ENCODE assay signal across 15 cellular contexts in the genomic region with DNA sequence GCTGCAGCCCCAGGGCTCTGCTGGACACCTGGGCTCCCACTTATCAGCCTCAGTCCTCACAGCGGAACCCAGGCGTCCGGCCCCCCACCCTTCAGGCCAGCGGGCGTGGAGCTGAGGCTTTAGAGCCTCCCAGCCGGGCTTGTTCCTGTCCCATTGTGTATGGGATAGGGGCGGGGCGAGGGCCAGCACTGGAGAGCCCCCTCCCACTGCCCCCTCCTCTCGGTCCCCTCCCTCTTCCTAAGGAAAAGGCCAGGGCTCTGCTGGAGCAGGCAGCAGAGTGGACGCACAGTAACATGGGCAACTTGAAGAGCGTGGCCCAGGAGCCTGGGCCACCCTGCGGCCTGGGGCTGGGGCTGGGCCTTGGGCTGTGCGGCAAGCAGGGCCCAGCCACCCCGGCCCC. TPM values are rescaled to one million over a fixed set of nuclear protein-coding genes. Genes with fewer than 3 reads are reported as not detected.
DNase-seq lines count a peak whose midpoint lies in the region; ATAC-seq and TF ChIP-seq lines count a peak whose summit lies in the region.
"Had no signal": no experiment of that assay in that cellular context is flagged by ENCODE, and none has a peak within 500 bp of the region (broad histone marks: within the 10 kb centered on the region; RNA-seq: fewer than 3 reads in every experiment).

No MANE protein-coding gene starts in this region.

- peaks cover 51% of the 10 kb centered on the region for H3K4me1 Mint-ChIP-seq in nephron progenitor cell
- peaks cover 15% of the 10 kb centered on the region for H3K4me1 Mint-ChIP-seq in activated naive CD8-positive, alpha-beta T cell treated with anti-CD3 and anti-CD28 coated beads for 36 hours

- no peak for TF ChIP-seq POLR2A in body of pancreas (IDR thresholded peaks at IDR 0.05)

- H3K27ac Mint-ChIP-seq in nephron progenitor cell: no peak overlapping the region
- H3K27ac Mint-ChIP-seq in activated naive CD8-positive, alpha-beta T cell treated with anti-CD3 and anti-CD28 coated beads for 36 hours: no peak overlapping the region
- H3K27ac Mint-ChIP-seq: activated naive CD4-positive, alpha-beta T cell treated with anti-CD3 and anti-CD28 coated beads for 36 hours; B cell; stimulated activated memory B cell treated with anti-CD40 and anti-IgM and Interleukin-4, amounts not matched to agents 10 μg/mL and 1 μg/mL and 100 μg/mL, for 72 hours had no signal

- no peaks in the 10 kb centered on the region for H3K4me1 ChIP-seq in body of pancreas
- peaks cover 40% of the 10 kb centered on the region for H3K4me1 ChIP-seq in upper lobe of right lung

- H3K4me3 Mint-ChIP-seq in nephron progenitor cell: no peak overlapping the region
- H3K4me3 Mint-ChIP-seq in activated naive CD8-positive, alpha-beta T cell treated with anti-CD3 and anti-CD28 coated beads for 36 hours: no peak overlapping the region
- H3K4me3 Mint-ChIP-seq: activated naive CD4-positive, alpha-beta T cell treated with anti-CD3 and anti-CD28 coated beads for 36 hours; B cell; stimulated activated memory B cell treated with anti-CD40 and anti-IgM and Interleukin-4, amounts not matched to agents 10 μg/mL and 1 μg/mL and 100 μg/mL, for 72 hours had no signal

- TF ChIP-seq CTCF in body of pancreas (IDR thresholded peaks at IDR 0.05) (no peak), nephron progenitor cell (IDR thresholded peaks at IDR 0.05) (no peak), upper lobe of right lung (IDR thresholded peaks at IDR 0.05) (no peak)

- H3K9me3 ChIP-seq in body of pancreas (peaks cover 0 to 9% (median 0%) of the 10 kb centered on the region in 3 donors), upper lobe of right lung (no peaks in the 10 kb centered on the region)
- H3K9me3 ChIP-seq: neutrophil had no signal

- ATAC-seq in body of pancreas (peak; percentile 41), upper lobe of right lung (peak; percentile 33)

- no peaks in the 10 kb centered on the region for H3K27me3 ChIP-seq in body of pancreas
- no peaks in the 10 kb centered on the region for H3K27me3 ChIP-seq in upper lobe of right lung

- no peaks in the 10 kb centered on the region for H3K36me3 Mint-ChIP-seq in nephron progenitor cell (ENCODE audit: low read depth)
- H3K36me3 Mint-ChIP-seq in activated naive CD8-positive, alpha-beta T cell treated with anti-CD3 and anti-CD28 coated beads for 36 hours: peaks cover 2% of the 10 kb centered on the region

- H3K4me3 ChIP-seq in body of pancreas (no peak overlapping the region), upper lobe of right lung (peak overlapping the region; percentile 51)
- H3K4me3 ChIP-seq: smooth muscle cell had no signal

- DNase-seq in body of pancreas: no peak
- DNase-seq in cardiac septum (ENCODE audit: low spot score): peak; percentile 90
- DNase-seq in nephron progenitor cell: peak; percentile 40
- DNase-seq in upper lobe of right lung: no peak
- DNase-seq in activated naive CD8-positive, alpha-beta T cell treated with anti-CD3 and anti-CD28 coated beads for 36 hours: no peak
- no peak for DNase-seq in NCI-H345 treated with DMSO at 0.1 percent for 48 hours (lab: John Stamatoyannopoulos, UW; ENCODE audit: unreplicated experiment)
- no peak for DNase-seq in DMS53 (lab: John Stamatoyannopoulos, UW)
- DNase-seq: activated CD8-positive, alpha-beta memory T cell treated with anti-CD3 and anti-CD28 coated beads, Interleukin-2, amount 50 U/mL, for 48 hours; activated naive CD4-positive, alpha-beta T cell treated with anti-CD3 and anti-CD28 coated beads for 36 hours; KG1 had no signal

- H3K36me3 ChIP-seq in body of pancreas (replicated peaks in 1 of 2; ENCODE audit: insufficient read depth in 1 of 2, low read depth in 2 of 2) (no peaks in the 10 kb centered on the region), upper lobe of right lung (no peaks in the 10 kb centered on the region)
- H3K36me3 ChIP-seq: neutrophil had no signal

- peaks cover 11% of the 10 kb centered on the region for H3K9me3 Mint-ChIP-seq in nephron progenitor cell
- peaks cover 20% of the 10 kb centered on the region for H3K9me3 Mint-ChIP-seq in activated naive CD8-positive, alpha-beta T cell treated with anti-CD3 and anti-CD28 coated beads for 36 hours

- intact Hi-C loops in body of pancreas (cut with DNase I) (no loop called here), cardiac septum (cut with DNase I) (no loop called here), upper lobe of right lung (cut with DNase I) (no loop called here)

- peaks cover 10% of the 10 kb centered on the region for H3K27me3 Mint-ChIP-seq in nephron progenitor cell (ENCODE audit: low read depth, poor library complexity)
- H3K27me3 Mint-ChIP-seq in activated naive CD8-positive, alpha-beta T cell treated with anti-CD3 and anti-CD28 coated beads for 36 hours: peaks cover 1% of the 10 kb centered on the region

- peak overlapping the region in 2 of 4 donors; percentile 5 to 12 for H3K27ac ChIP-seq in body of pancreas
- H3K27ac ChIP-seq in upper lobe of right lung: peak overlapping the region; percentile 58
- H3K27ac ChIP-seq: neutrophil had no signal

- 73% methylated on average over 10 of the region's 14 CpGs; no CpG with 5 or more reads in 1 of the 2 donors for WGBS in body of pancreas, 2 donors

RNA-seq across cellular contexts. Expression of gene NOS3, which starts 2.7 kb away (rescaled TPM):
- 1 to 10 TPM; 4.9 to 7.6 TPM for total RNA-seq in body of pancreas
- total RNA-seq in cardiac septum: 26.5 TPM
- 42.9 TPM for total RNA-seq in upper lobe of right lung
- total RNA-seq in activated naive CD8-positive, alpha-beta T cell treated with anti-CD3 and anti-CD28 coated beads for 36 hours: 1 to 10 TPM; 5.8 to 6.1 TPM

RNA-seq across cellular contexts. Expression of gene KCNH2, which starts 15.4 kb away (rescaled TPM):
- total RNA-seq in body of pancreas: 1 to 10 TPM; 3.6 to 5.3 TPM
- total RNA-seq in cardiac septum: 61.9 TPM
- total RNA-seq in upper lobe of right lung: 3.6 TPM
- under 1 TPM; 0.22 to 0.45 TPM for total RNA-seq in activated naive CD8-positive, alpha-beta T cell treated with anti-CD3 and anti-CD28 coated beads for 36 hours

RNA-seq across cellular contexts. Expression of gene ATG9B, which starts 30.8 kb away (rescaled TPM):
- not detected for total RNA-seq in body of pancreas
- 0.13 TPM for total RNA-seq in cardiac septum
- 0.17 TPM for total RNA-seq in upper lobe of right lung
- total RNA-seq in activated naive CD8-positive, alpha-beta T cell treated with anti-CD3 and anti-CD28 coated beads for 36 hours: 10 to 100 TPM; 12.3 TPM
- total RNA-seq: mesenteric fat pad had no signal

RNA-seq across cellular contexts. Expression of gene ABCB8, which starts 34.7 kb away (rescaled TPM):
- total RNA-seq in body of pancreas (10 to 100 TPM in 1 of 2 donors, 1 to 10 TPM in 1; 8.8 to 39.6 TPM), cardiac septum (28.5 TPM), upper lobe of right lung (40.6 TPM)
- 10 to 100 TPM; 34.3 to 37.6 TPM for total RNA-seq in activated naive CD8-positive, alpha-beta T cell treated with anti-CD3 and anti-CD28 coated beads for 36 hours

RNA-seq across cellular contexts. Expression of gene ASIC3, which starts 54.8 kb away (rescaled TPM):
- total RNA-seq in body of pancreas (1 to 10 TPM in 1 of 2 donors, under 1 TPM in 1; 0.78 to 1.3 TPM), cardiac septum (5.2 TPM), upper lobe of right lung (2.6 TPM)
- total RNA-seq in activated naive CD8-positive, alpha-beta T cell treated with anti-CD3 and anti-CD28 coated beads for 36 hours: 1 to 10 TPM; 2.7 to 3.2 TPM

Comparison
In these comparisons a context has a peak if more than half of its experiments do, and no peak if none do; other contexts are left out.
1. DNase-seq: peak in cardiac septum (single experiment) and nephron progenitor cell (single experiment); none in body of pancreas (0 of 4), upper lobe of right lung (single experiment), activated naive CD8-positive, alpha-beta T cell treated with anti-CD3 and anti-CD28 coated beads for 36 hours (single experiment), NCI-H345 treated with DMSO at 0.1 percent for 48 hours (single experiment) and DMS53 (single experiment).
2. RNA of gene KCNH2, which starts 15.4 kb away (total RNA-seq): 61.9 TPM in cardiac septum (single experiment); 3.6 to 5.3 TPM in body of pancreas, 3.6 TPM in upper lobe of right lung (single experiment) and 0.22 to 0.45 TPM in activated naive CD8-positive, alpha-beta T cell treated with anti-CD3 and anti-CD28 coated beads for 36 hours; every median in the first group is over 10 times any median in the second.
3. RNA of gene ATG9B, which starts 30.8 kb away (total RNA-seq): 12.3 TPM in activated naive CD8-positive, alpha-beta T cell treated with anti-CD3 and anti-CD28 coated beads for 36 hours; 0.17 TPM in upper lobe of right lung (single experiment), 0.13 TPM in cardiac septum (single experiment) and not detected in body of pancreas; every median in the first group is over 10 times any median in the second.